ENCODE assay signal across 1 cellular context in genomic region chr7:150388709-150389531, GRCh38.
A peak's percentile ranks its signal among the peaks of the same experiment; 100 is the strongest.
TF ChIP-seq lines count a peak whose summit lies in the region.

No MANE protein-coding gene starts in this region.

TF ChIP-seq in HepG2, 621 proteins besides CTCF, POLR2A, EP300 and RAD21 (continued from another document and continues in another):
- TF ChIP-seq TRAFD1 (CRISPR knock-in tag; IDR thresholded peaks at IDR 0.05; ENCODE audit: borderline replicate concordance) = no peak
- no peak for TF ChIP-seq MLLT10 (CRISPR knock-in tag; IDR thresholded peaks at IDR 0.05)
- TF ChIP-seq ZBTB14 (CRISPR knock-in tag; IDR thresholded peaks at IDR 0.05) = 0 out of 2 replicates have a peak, but pooled peaks have one; percentile 45
- TF ChIP-seq MXD1 (CRISPR knock-in tag; IDR thresholded peaks at IDR 0.05) = peak; percentile 73
- peak; percentile 92 for TF ChIP-seq CBFB (CRISPR knock-in tag; IDR thresholded peaks at IDR 0.05)
- peak; percentile 80 for TF ChIP-seq HIVEP1 (CRISPR knock-in tag; IDR thresholded peaks at IDR 0.05)
- TF ChIP-seq RAD51 (IDR thresholded peaks at IDR 0.05; ENCODE audit: borderline replicate concordance) = 0 out of 2 replicates have a peak, but pooled peaks have one; percentile 9
- peak; percentile 84 for TF ChIP-seq HMG20A (CRISPR knock-in tag; IDR thresholded peaks at IDR 0.05; ENCODE audit: borderline replicate concordance)
- TF ChIP-seq MIXL1 (CRISPR knock-in tag; IDR thresholded peaks at IDR 0.05) = peak; percentile 94
- peak; percentile 94; the same call in 1 of the 2 replicates for TF ChIP-seq DNMT1 (CRISPR knock-in tag; IDR thresholded peaks at IDR 0.05)
- TF ChIP-seq CREB3 (CRISPR knock-in tag; IDR thresholded peaks at IDR 0.05) = no peak
- peak; percentile 65; the same call in 1 of the 2 replicates for TF ChIP-seq ZNF605 (CRISPR knock-in tag; IDR thresholded peaks at IDR 0.05)
- no peak for TF ChIP-seq ZNF207 (IDR thresholded peaks at IDR 0.05; ENCODE audit: borderline replicate concordance)
- peak; percentile 51; the same call in 1 of the 2 replicates for TF ChIP-seq ZNF567 (CRISPR knock-in tag; IDR thresholded peaks at IDR 0.05; ENCODE audit: borderline replicate concordance)
- TF ChIP-seq EEA1 (CRISPR knock-in tag; IDR thresholded peaks at IDR 0.05; ENCODE audit: borderline replicate concordance) = no peak
- TF ChIP-seq HMGXB4 (CRISPR knock-in tag; IDR thresholded peaks at IDR 0.05; ENCODE audit: borderline replicate concordance in 1 of 2, low read depth in 1 of 2) = peak; percentile 82 to 89
- no peak for TF ChIP-seq ZFP82 (CRISPR knock-in tag; IDR thresholded peaks at IDR 0.05; ENCODE audit: borderline replicate concordance)
- no peak for TF ChIP-seq POLR2AphosphoS5 (IDR thresholded peaks at IDR 0.05; ENCODE audit: low read depth, low read length)
- TF ChIP-seq ATRX (CRISPR knock-in tag; IDR thresholded peaks at IDR 0.05; ENCODE audit: borderline replicate concordance) = no peak
- TF ChIP-seq STAT5B (CRISPR knock-in tag; IDR thresholded peaks at IDR 0.05) = no peak; the same call in 1 of the 2 replicates
- peak; percentile 96 for TF ChIP-seq MED13 (CRISPR knock-in tag; IDR thresholded peaks at IDR 0.05)
- peak; percentile 77 for TF ChIP-seq BHLHE40 (IDR thresholded peaks at IDR 0.05; ENCODE audit: low read length)
- no peak; the same call in 1 of the 2 replicates for TF ChIP-seq ZNF460 (CRISPR knock-in tag; IDR thresholded peaks at IDR 0.05; ENCODE audit: borderline replicate concordance)
- peak; percentile 93 for TF ChIP-seq TARDBP (CRISPR knock-in tag; IDR thresholded peaks at IDR 0.05)
- peak; percentile 87 for TF ChIP-seq NR2F1 (CRISPR knock-in tag; IDR thresholded peaks at IDR 0.05)
- no peak for TF ChIP-seq XBP1 (CRISPR knock-in tag; IDR thresholded peaks at IDR 0.05)
- TF ChIP-seq ATF4 (CRISPR knock-in tag; IDR thresholded peaks at IDR 0.05) = peak in 1 of 2 experiments; percentile 94; a peak in 2 of 4 replicates
- TF ChIP-seq ARID4A (CRISPR knock-in tag; IDR thresholded peaks at IDR 0.05; ENCODE audit: borderline replicate concordance) = peak; percentile 89; the same call in 1 of the 2 replicates
- TF ChIP-seq ZNF512 (CRISPR knock-in tag; IDR thresholded peaks at IDR 0.05) = no peak
- TF ChIP-seq SYNCRIP (IDR thresholded peaks at IDR 0.05; ENCODE audit: insufficient read depth, low read depth, low read length) = no peak
- peak; percentile 89 for TF ChIP-seq ZNF124 (CRISPR knock-in tag; IDR thresholded peaks at IDR 0.05)
- TF ChIP-seq ZNF777 (CRISPR knock-in tag; IDR thresholded peaks at IDR 0.05) = peak; percentile 53; the same call in 1 of the 2 replicates
- TF ChIP-seq ZNF761 (CRISPR knock-in tag; conservative IDR thresholded peaks at IDR 0.05) = no peak
- no peak for TF ChIP-seq PAX8 (CRISPR knock-in tag; IDR thresholded peaks at IDR 0.05; ENCODE audit: borderline replicate concordance)
- TF ChIP-seq KDM5B (CRISPR knock-in tag; IDR thresholded peaks at IDR 0.05; ENCODE audit: borderline replicate concordance) = peak; percentile 70; the same call in 1 of the 2 replicates
- TF ChIP-seq HNRNPL (IDR thresholded peaks at IDR 0.05; ENCODE audit: low read depth, low read length) = peak; percentile 94
- TF ChIP-seq RXRB (CRISPR knock-in tag; IDR thresholded peaks at IDR 0.05; ENCODE audit: borderline replicate concordance) = peak; percentile 99
- 0 out of 2 replicates have a peak, but pooled peaks have one; percentile 31 for TF ChIP-seq ZHX2 (IDR thresholded peaks at IDR 0.05; ENCODE audit: low read depth)
- TF ChIP-seq ZHX2 (CRISPR knock-in tag; IDR thresholded peaks at IDR 0.05; ENCODE audit: borderline replicate concordance) = 0 out of 2 replicates have a peak, but pooled peaks have one; percentile 54
- TF ChIP-seq ZEB1 (IDR thresholded peaks at IDR 0.05; ENCODE audit: insufficient replicate concordance, low read depth) = peak; percentile 36
- no peak; the same call in 1 of the 2 replicates for TF ChIP-seq ZNF615 (CRISPR knock-in tag; IDR thresholded peaks at IDR 0.05; ENCODE audit: borderline replicate concordance)
- peak; percentile 79; the same call in 1 of the 2 replicates for TF ChIP-seq ZNF740 (CRISPR knock-in tag; IDR thresholded peaks at IDR 0.05)
- peak; percentile 96 for TF ChIP-seq ZNF619 (CRISPR knock-in tag; IDR thresholded peaks at IDR 0.05)
- TF ChIP-seq NCOA2 (CRISPR knock-in tag; IDR thresholded peaks at IDR 0.05) = peak; percentile 95
- peak; percentile 95 for TF ChIP-seq GATAD2A (CRISPR knock-in tag; IDR thresholded peaks at IDR 0.05)
